Comparison of ENCODE assay signal across 2 cellular contexts in genomic region chr22:35480627-35481565, GRCh38.
TF ChIP-seq lines count a peak whose summit lies in the region.

No MANE protein-coding gene starts in this region.

TF ChIP-seq in HCT116, 20 proteins besides CTCF, POLR2A, EP300 and RAD21:
- TF ChIP-seq EZH2phosphoT487 (IDR thresholded peaks at IDR 0.05; ENCODE audit: borderline replicate concordance) (no peak), YY1 (IDR thresholded peaks at IDR 0.05; ENCODE audit: extremely low read depth, insufficient replicate concordance, low read depth, low read length) (no peak), EGR1 (IDR thresholded peaks at IDR 0.05; ENCODE audit: low read depth) (no peak), FOSL1 (IDR thresholded peaks at IDR 0.05; ENCODE audit: low read depth) (no peak), ZBTB33 (IDR thresholded peaks at IDR 0.05; ENCODE audit: extremely low read depth, insufficient replicate concordance, low read length) (no peak), MAX (IDR thresholded peaks at IDR 0.05) (no peak), SP1 (IDR thresholded peaks at IDR 0.05; ENCODE audit: low read depth) (no peak), POLR2AphosphoS5 (IDR thresholded peaks at IDR 0.05; ENCODE audit: low read depth, low read length) (no peak), ATF3 (IDR thresholded peaks at IDR 0.05) (no peak), SRF (IDR thresholded peaks at IDR 0.05; ENCODE audit: low read depth) (no peak), ZFX (IDR thresholded peaks at IDR 0.05) (no peak), SIN3A (IDR thresholded peaks at IDR 0.05; ENCODE audit: low read depth) (no peak), JUND (IDR thresholded peaks at IDR 0.05) (no peak)
TF ChIP-seq in HCT116: peak in this region for 0.

TF ChIP-seq in HepG2, 621 proteins besides CTCF, POLR2A, EP300 and RAD21:
- TF ChIP-seq ZNF678 (CRISPR knock-in tag; IDR thresholded peaks at IDR 0.05) (no peak), HIVEP1 (CRISPR knock-in tag; IDR thresholded peaks at IDR 0.05) (no peak), TBX2 (CRISPR knock-in tag; IDR thresholded peaks at IDR 0.05; ENCODE audit: borderline replicate concordance) (no peak), E2F5 (CRISPR knock-in tag; conservative IDR thresholded peaks at IDR 0.05) (no peak), ZBTB3 (CRISPR knock-in tag; IDR thresholded peaks at IDR 0.05; ENCODE audit: borderline replicate concordance, low read depth) (no peak), HOMEZ (CRISPR knock-in tag; IDR thresholded peaks at IDR 0.05; ENCODE audit: low read depth) (no peak), ATF4 (CRISPR knock-in tag; IDR thresholded peaks at IDR 0.05) (no peak), CENPBD1 (CRISPR knock-in tag; IDR thresholded peaks at IDR 0.05; ENCODE audit: borderline replicate concordance, low read depth) (no peak), SMAD9 (CRISPR knock-in tag; IDR thresholded peaks at IDR 0.05) (no peak), ZNF274 (CRISPR knock-in tag; IDR thresholded peaks at IDR 0.05) (no peak), DZIP1 (CRISPR knock-in tag; IDR thresholded peaks at IDR 0.05) (no peak), ZSCAN22 (CRISPR knock-in tag; IDR thresholded peaks at IDR 0.05) (no peak), DMTF1 (CRISPR knock-in tag; IDR thresholded peaks at IDR 0.05) (no peak)
TF ChIP-seq in HepG2: peak in this region for 0.
